8 cellular contexts compared by ENCODE assay signal in the genomic region with DNA sequence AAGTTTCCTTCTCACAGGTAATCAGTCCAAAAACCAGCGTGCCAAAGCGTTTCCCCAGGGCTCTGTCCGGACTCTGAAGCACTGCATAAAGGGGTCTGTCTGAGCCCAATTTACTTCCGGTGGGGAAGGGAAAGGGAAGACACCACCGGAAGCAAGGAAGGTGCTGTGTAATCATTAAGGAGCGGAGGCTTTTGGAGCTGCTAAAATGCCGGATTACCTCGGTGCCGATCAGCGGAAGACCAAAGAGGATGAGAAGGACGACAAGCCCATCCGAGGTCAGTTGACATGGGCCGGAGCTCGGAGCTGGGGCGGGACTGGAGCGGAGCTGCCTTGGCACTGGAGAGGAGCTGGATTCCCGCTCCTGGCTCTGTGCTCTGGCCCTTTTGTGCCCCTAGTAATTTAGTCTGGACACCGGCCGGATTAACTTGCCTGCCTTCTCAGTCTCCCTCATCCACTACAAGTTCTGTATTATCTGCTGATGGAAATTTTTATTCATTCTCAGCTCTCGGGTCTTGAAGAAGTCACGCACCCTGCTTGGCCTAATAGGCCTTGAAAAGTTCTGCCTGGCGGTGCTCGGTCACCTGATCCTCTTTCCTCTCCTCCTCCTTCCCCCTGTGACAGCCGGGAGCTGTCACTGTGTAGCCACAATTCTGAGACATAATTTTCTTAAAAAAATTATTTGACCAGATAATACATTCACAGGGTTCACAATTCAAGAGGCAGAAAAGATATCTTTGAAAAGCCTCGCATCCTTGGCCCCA. TPM values are rescaled to one million over a fixed set of nuclear protein-coding genes. Genes with fewer than 3 reads are reported as not detected.
DNase-seq lines count a peak whose midpoint lies in the region; ATAC-seq lines count a peak whose summit lies in the region.

Gene PSMC2, plus strand, starts transcription at position 137 of the 761 bp plus-strand sequence. Its CDS starts 69 bp downstream, at position 206.

- H3K27ac Mint-ChIP-seq in activated T-helper 1 cell treated with anti-CD3 and anti-CD28 coated beads, Interleukin-12 subunit alpha, Interleukin-12 subunit beta, Interleukin-2, Interleukin-4 antibody, amounts not matched to agents 30 ng/mL and 10 ng/mL and 1 ng/mL, durations not matched to agents 14 hours and 24 hours and 36 hours = peak within 1 kb of the TSS; percentile 98
- H3K27ac Mint-ChIP-seq in naive B cell = peak within 1 kb of the TSS; percentile 97 to 99 (median 98)
- peak within 1 kb of the TSS; percentile 99 for H3K27ac Mint-ChIP-seq in stimulated activated effector memory CD8-positive, alpha-beta T cell treated with anti-CD3 and anti-CD28 coated beads, Interleukin-12 subunit alpha, Interleukin-12 subunit beta, amount 100 ng/mL, for 72 hours

- H3K36me3 Mint-ChIP-seq in activated T-helper 1 cell treated with anti-CD3 and anti-CD28 coated beads, Interleukin-12 subunit alpha, Interleukin-12 subunit beta, Interleukin-2, Interleukin-4 antibody, amounts not matched to agents 30 ng/mL and 10 ng/mL and 1 ng/mL, durations not matched to agents 14 hours and 24 hours and 36 hours (ENCODE audit: low read depth) = peaks cover 29% of the 10 kb centered on the region
- no peaks in the 10 kb centered on the region for H3K36me3 Mint-ChIP-seq in naive B cell
- peaks cover 63% of the 10 kb centered on the region for H3K36me3 Mint-ChIP-seq in stimulated activated effector memory CD8-positive, alpha-beta T cell treated with anti-CD3 and anti-CD28 coated beads, Interleukin-12 subunit alpha, Interleukin-12 subunit beta, amount 100 ng/mL, for 72 hours

- DNase-seq in Daoy (ENCODE audit: low read depth) (peak; percentile 96), GOT3 (lab: John Stamatoyannopoulos, UW) (peak; percentile 48), LHCN-M2 (ENCODE audit: low read depth) (peak; percentile 95), RPMI7951 (ENCODE audit: low read depth) (peak; percentile 93), fibroblast of gingiva (ENCODE audit: low read depth) (peak; percentile 91), naive B cell (peak; percentile 80)
- DNase-seq in activated T-helper 1 cell treated with anti-CD3 and anti-CD28 coated beads, Interleukin-12 subunit alpha, Interleukin-12 subunit beta, Interleukin-2, Interleukin-4 antibody, amounts not matched to agents 30 ng/mL and 10 ng/mL and 1 ng/mL, durations not matched to agents 14 hours and 24 hours and 36 hours (ENCODE audit: low spot score) = peak; percentile 81
- peak; percentile 62 to 89 for DNase-seq in stimulated activated effector memory CD8-positive, alpha-beta T cell treated with anti-CD3 and anti-CD28 coated beads, Interleukin-12 subunit alpha, Interleukin-12 subunit beta, amount 100 ng/mL, for 72 hours (ENCODE audit: low spot score in 2 of 2)

- ATAC-seq in naive B cell (ENCODE audit: low read depth in 2 of 2) = peak; percentile 69 to 70
- peak; percentile 85 for ATAC-seq in stimulated activated effector memory CD8-positive, alpha-beta T cell treated with anti-CD3 and anti-CD28 coated beads, Interleukin-12 subunit alpha, Interleukin-12 subunit beta, amount 100 ng/mL, for 72 hours

- H3K9me3 Mint-ChIP-seq in activated T-helper 1 cell treated with anti-CD3 and anti-CD28 coated beads, Interleukin-12 subunit alpha, Interleukin-12 subunit beta, Interleukin-2, Interleukin-4 antibody, amounts not matched to agents 30 ng/mL and 10 ng/mL and 1 ng/mL, durations not matched to agents 14 hours and 24 hours and 36 hours = no peaks in the 10 kb centered on the region
- no peaks in the 10 kb centered on the region for H3K9me3 Mint-ChIP-seq in naive B cell
- no peaks in the 10 kb centered on the region for H3K9me3 Mint-ChIP-seq in stimulated activated effector memory CD8-positive, alpha-beta T cell treated with anti-CD3 and anti-CD28 coated beads, Interleukin-12 subunit alpha, Interleukin-12 subunit beta, amount 100 ng/mL, for 72 hours

- H3K4me1 Mint-ChIP-seq in activated T-helper 1 cell treated with anti-CD3 and anti-CD28 coated beads, Interleukin-12 subunit alpha, Interleukin-12 subunit beta, Interleukin-2, Interleukin-4 antibody, amounts not matched to agents 30 ng/mL and 10 ng/mL and 1 ng/mL, durations not matched to agents 14 hours and 24 hours and 36 hours (ENCODE audit: low read depth) = peaks cover 63% of the 10 kb centered on the region
- H3K4me1 Mint-ChIP-seq in naive B cell = peaks cover 45 to 80% (median 46%) of the 10 kb centered on the region in 3 donors
- H3K4me1 Mint-ChIP-seq in stimulated activated effector memory CD8-positive, alpha-beta T cell treated with anti-CD3 and anti-CD28 coated beads, Interleukin-12 subunit alpha, Interleukin-12 subunit beta, amount 100 ng/mL, for 72 hours = peaks cover 42% of the 10 kb centered on the region

- intact Hi-C loops in activated T-helper 1 cell treated with anti-CD3 and anti-CD28 coated beads, Interleukin-12 subunit alpha, Interleukin-12 subunit beta, Interleukin-2, Interleukin-4 antibody, amounts not matched to agents 30 ng/mL and 10 ng/mL and 1 ng/mL, durations not matched to agents 14 hours and 24 hours and 36 hours (cut with micrococcal nuclease) = loop anchor here (1.0 to 5.0 kb wide), 3 partner anchors 50 to 1597 kb away; partner anchors contain the start of genes ORC5 and PMPCB

- H3K27me3 Mint-ChIP-seq in activated T-helper 1 cell treated with anti-CD3 and anti-CD28 coated beads, Interleukin-12 subunit alpha, Interleukin-12 subunit beta, Interleukin-2, Interleukin-4 antibody, amounts not matched to agents 30 ng/mL and 10 ng/mL and 1 ng/mL, durations not matched to agents 14 hours and 24 hours and 36 hours (ENCODE audit: insufficient read depth) = no peaks in the 10 kb centered on the region
- no peaks in the 10 kb centered on the region for H3K27me3 Mint-ChIP-seq in naive B cell

- H3K4me3 Mint-ChIP-seq in activated T-helper 1 cell treated with anti-CD3 and anti-CD28 coated beads, Interleukin-12 subunit alpha, Interleukin-12 subunit beta, Interleukin-2, Interleukin-4 antibody, amounts not matched to agents 30 ng/mL and 10 ng/mL and 1 ng/mL, durations not matched to agents 14 hours and 24 hours and 36 hours = peak within 1 kb of the TSS; percentile 95
- peak within 1 kb of the TSS; percentile 96 to 100 (median 100) for H3K4me3 Mint-ChIP-seq in naive B cell
- peak within 1 kb of the TSS; percentile 95 for H3K4me3 Mint-ChIP-seq in stimulated activated effector memory CD8-positive, alpha-beta T cell treated with anti-CD3 and anti-CD28 coated beads, Interleukin-12 subunit alpha, Interleukin-12 subunit beta, amount 100 ng/mL, for 72 hours

RNA-seq across cellular contexts. Expression of gene PSMC2, which starts in this region (rescaled TPM):
- 992 and 1,238 TPM in 2 replicates for total RNA-seq in Daoy (2014; rRNA removed; shearing (Covaris generic))
- total RNA-seq in LHCN-M2 (2014; rRNA removed) = 262 and 325 TPM in 2 replicates
- polyA plus RNA-seq in LHCN-M2 (2012) = 230 TPM
- 372 and 400 TPM in 2 replicates for total RNA-seq in RPMI7951 (2014; rRNA removed; shearing (Covaris generic))
- 220 and 225 TPM in 2 replicates for total RNA-seq in activated T-helper 1 cell treated with anti-CD3 and anti-CD28 coated beads, Interleukin-12 subunit alpha, Interleukin-12 subunit beta, Interleukin-2, Interleukin-4 antibody, amounts not matched to agents 30 ng/mL and 10 ng/mL and 1 ng/mL, durations not matched to agents 14 hours and 24 hours and 36 hours
- 100 to 1,000 TPM in 1 of 6 donors, 10 to 100 TPM in 5; 65.9 to 106 (median 82.5) TPM for polyA plus RNA-seq in naive B cell (ENCODE audit: low read depth in 6 of 6)

Comparison
In these comparisons a context has a peak if more than half of its experiments do, and no peak if none do; other contexts are left out.
1. Peak in every context shown above with its lines: DNase-seq and ATAC-seq.